ENCODE assay signal across 1 cellular context in genomic region chr1:234603221-234604204, GRCh38.
TF ChIP-seq lines count a peak whose summit lies in the region.

No MANE protein-coding gene starts in this region.

TF ChIP-seq in K562, 482 proteins besides CTCF, POLR2A, EP300 and RAD21 (continued from another document):
- peak; percentile 25; the same call in 1 of the 2 replicates for TF ChIP-seq ARID3A (IDR thresholded peaks at IDR 0.05; ENCODE audit: borderline replicate concordance, low read depth, low read length)
- TF ChIP-seq MLLT1 (IDR thresholded peaks at IDR 0.05) = peak; percentile 93 to 96
- no peak for TF ChIP-seq E4F1 (CRISPR knock-in tag; IDR thresholded peaks at IDR 0.05; ENCODE audit: borderline replicate concordance)
- no peak for TF ChIP-seq SRF (CRISPR knock-in tag; IDR thresholded peaks at IDR 0.05)
- peak; percentile 25; the same call in 1 of the 2 replicates for TF ChIP-seq ZNF766 (CRISPR knock-in tag; conservative IDR thresholded peaks at IDR 0.05)
- peak; percentile 19; the same call in 1 of the 2 replicates for TF ChIP-seq CBFA2T2 (conservative IDR thresholded peaks at IDR 0.05)
